24 cellular contexts compared by ENCODE assay signal in genomic region chr1:154652893-154653292, GRCh38.
"Had no signal": no experiment of that assay in that cellular context is flagged by ENCODE, and none has a peak within 500 bp of the region (broad histone marks: within the 10 kb centered on the region; RNA-seq: fewer than 3 reads in every experiment).

No MANE protein-coding gene starts in this region.

- H3K27me3 ChIP-seq: dorsolateral prefrontal cortex, gastrocnemius medialis had no signal

- H3K4me1 Mint-ChIP-seq: memory B cell; naive B cell; naive thymus-derived CD8-positive, alpha-beta T cell had no signal

- H3K9me3 ChIP-seq: esophagus muscularis mucosa, gastrocnemius medialis, left lung, lower lobe of right lung had no signal

- H3K4me1 ChIP-seq: esophagus muscularis mucosa, foreskin keratinocyte, gastrocnemius medialis, heart right ventricle, left lung, lower lobe of right lung had no signal

- H3K27ac ChIP-seq: coronary artery, dorsolateral prefrontal cortex, esophagus muscularis mucosa, foreskin keratinocyte, gastrocnemius medialis, heart right ventricle, left lung, lower lobe of right lung had no signal

- ATAC-seq: foreskin keratinocyte; gastrocnemius medialis; heart right ventricle; left cardiac atrium; left lung; left ventricle myocardium superior; lower lobe of right lung; naive thymus-derived CD8-positive, alpha-beta T cell had no signal

- H3K4me3 Mint-ChIP-seq: memory B cell; naive B cell; naive thymus-derived CD8-positive, alpha-beta T cell had no signal

- H3K36me3 Mint-ChIP-seq: naive B cell had no signal

- H3K36me3 ChIP-seq: esophagus muscularis mucosa, gastrocnemius medialis, heart right ventricle, left lung, lower lobe of right lung had no signal

- FAIRE-seq: endothelial cell of umbilical vein, islet of Langerhans, keratinocyte had no signal

- DNase-seq: dermis blood vessel endothelial cell; dorsolateral prefrontal cortex; effector CD4-positive, alpha-beta T cell; effector memory CD4-positive, alpha-beta T cell; foreskin keratinocyte; gastrocnemius medialis; glutamatergic neuron; head of caudate nucleus; heart right ventricle; hippocampal formation; left cardiac atrium; left lung; left ventricle myocardium superior; lower lobe of right lung; mesendoderm; midbrain; naive B cell; naive thymus-derived CD8-positive, alpha-beta T cell had no signal

- H3K9me3 Mint-ChIP-seq: naive thymus-derived CD8-positive, alpha-beta T cell had no signal

- H3K4me3 ChIP-seq: coronary artery, dorsolateral prefrontal cortex, esophagus muscularis mucosa, gastrocnemius medialis, heart right ventricle, left lung, lower lobe of right lung had no signal

- H3K27ac Mint-ChIP-seq: memory B cell; naive B cell; naive thymus-derived CD8-positive, alpha-beta T cell had no signal
